ENCODE assay signal across 8 cellular contexts in the genomic region with DNA sequence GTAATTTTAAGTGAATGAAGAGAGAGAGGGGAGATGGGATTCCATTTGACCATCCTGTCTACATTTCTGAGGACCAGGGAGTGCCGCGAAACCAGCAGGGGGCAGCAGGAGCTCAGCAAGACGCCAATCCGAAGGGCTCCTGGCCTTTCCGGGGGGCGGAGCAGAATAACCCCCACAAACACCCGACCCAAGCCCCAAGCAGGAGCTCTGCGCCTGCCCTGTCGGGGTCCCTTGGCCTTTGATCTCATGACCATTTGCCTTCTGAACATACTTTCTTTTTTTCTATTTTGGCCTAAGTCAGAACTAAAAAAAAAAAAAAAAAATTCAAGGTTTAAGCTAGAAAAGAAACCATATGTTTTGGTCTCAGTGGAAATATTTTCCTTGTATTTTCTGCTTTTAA. TPM values are rescaled to one million over a fixed set of nuclear protein-coding genes. Genes with fewer than 3 reads are reported as not detected.
DNase-seq lines count a peak whose midpoint lies in the region; ATAC-seq and TF ChIP-seq lines count a peak whose summit lies in the region.

No MANE protein-coding gene starts in this region.

- no peaks in the 10 kb centered on the region for H3K36me3 Mint-ChIP-seq in HFFc6 (ENCODE audit: low read depth)
- no peaks in the 10 kb centered on the region for H3K36me3 Mint-ChIP-seq in natural killer cell treated with Interleukin-12 subunit alpha and Interleukin-12 subunit beta and Interleukin-15 and Interleukin-18, amount 100 ng/mL, for 72 hours
- no peaks in the 10 kb centered on the region for H3K36me3 Mint-ChIP-seq in stimulated activated effector memory CD8-positive, alpha-beta T cell treated with anti-CD3 and anti-CD28 coated beads, Interleukin-12 subunit alpha, Interleukin-12 subunit beta, amount 100 ng/mL, for 72 hours

- H3K27me3 ChIP-seq in OCI-LY1 (ENCODE audit: insufficient read depth, low read length), result no peaks in the 10 kb centered on the region

- peak; percentile 93 for TF ChIP-seq CTCF in HFFc6 (IDR thresholded peaks at IDR 0.05)
- peak; percentile 79 for TF ChIP-seq CTCF in OCI-LY1 (IDR thresholded peaks at IDR 0.05; ENCODE audit: low read length)
- TF ChIP-seq CTCF in epithelial cell of proximal tubule (conservative IDR thresholded peaks at IDR 0.05; ENCODE audit: low read depth, low read length), result peak; percentile 93

- H3K9me3 ChIP-seq in OCI-LY1 (ENCODE audit: low read length), result no peaks in the 10 kb centered on the region

- peak; percentile 67 to 91 for ATAC-seq in natural killer cell treated with Interleukin-12 subunit alpha and Interleukin-12 subunit beta and Interleukin-15 and Interleukin-18, amount 100 ng/mL, for 72 hours
- ATAC-seq in stimulated activated effector memory CD8-positive, alpha-beta T cell treated with anti-CD3 and anti-CD28 coated beads, Interleukin-12 subunit alpha, Interleukin-12 subunit beta, amount 100 ng/mL, for 72 hours, result peak; percentile 42
- no peak for ATAC-seq in GM18520 (IDR thresholded peaks at IDR 0.05; ENCODE audit: unreplicated experiment)

- no peak overlapping the region for H3K9ac ChIP-seq in OCI-LY1 (ENCODE audit: low read length)

- no peak overlapping the region for H3K4me3 ChIP-seq in OCI-LY1 (ENCODE audit: low read depth, low read length, poor library complexity, severe bottlenecking)
- no peak overlapping the region for H3K4me3 ChIP-seq in epithelial cell of proximal tubule (ENCODE audit: low read depth, low read length)

- no peaks in the 10 kb centered on the region for H3K9me3 Mint-ChIP-seq in HFFc6
- no peaks in the 10 kb centered on the region for H3K9me3 Mint-ChIP-seq in natural killer cell treated with Interleukin-12 subunit alpha and Interleukin-12 subunit beta and Interleukin-15 and Interleukin-18, amount 100 ng/mL, for 72 hours
- no peaks in the 10 kb centered on the region for H3K9me3 Mint-ChIP-seq in stimulated activated effector memory CD8-positive, alpha-beta T cell treated with anti-CD3 and anti-CD28 coated beads, Interleukin-12 subunit alpha, Interleukin-12 subunit beta, amount 100 ng/mL, for 72 hours

- peaks cover 10% of the 10 kb centered on the region for H3K27me3 Mint-ChIP-seq in HFFc6 (ENCODE audit: insufficient read depth)
- H3K27me3 Mint-ChIP-seq in natural killer cell treated with Interleukin-12 subunit alpha and Interleukin-12 subunit beta and Interleukin-15 and Interleukin-18, amount 100 ng/mL, for 72 hours, result no peaks in the 10 kb centered on the region

- no peaks in the 10 kb centered on the region; the same call in 1 of the 2 replicates for H3K36me3 ChIP-seq in OCI-LY1 (ENCODE audit: insufficient read depth, low read length)

- no peaks in the 10 kb centered on the region for H4K20me1 ChIP-seq in OCI-LY1 (ENCODE audit: insufficient read depth, low read length)

- H3K4me1 Mint-ChIP-seq in HFFc6 (ENCODE audit: low read depth), result peaks cover 13% of the 10 kb centered on the region
- H3K4me1 Mint-ChIP-seq in natural killer cell treated with Interleukin-12 subunit alpha and Interleukin-12 subunit beta and Interleukin-15 and Interleukin-18, amount 100 ng/mL, for 72 hours (ENCODE audit: low read depth in 2 of 2), result peaks cover 0 to 6% of the 10 kb centered on the region in 2 donors
- peaks cover 14% of the 10 kb centered on the region for H3K4me1 Mint-ChIP-seq in stimulated activated effector memory CD8-positive, alpha-beta T cell treated with anti-CD3 and anti-CD28 coated beads, Interleukin-12 subunit alpha, Interleukin-12 subunit beta, amount 100 ng/mL, for 72 hours

- no peak overlapping the region for H3K27ac Mint-ChIP-seq in HFFc6
- H3K27ac Mint-ChIP-seq in natural killer cell treated with Interleukin-12 subunit alpha and Interleukin-12 subunit beta and Interleukin-15 and Interleukin-18, amount 100 ng/mL, for 72 hours, result peak overlapping the region; percentile 20 to 76
- no peak overlapping the region for H3K27ac Mint-ChIP-seq in stimulated activated effector memory CD8-positive, alpha-beta T cell treated with anti-CD3 and anti-CD28 coated beads, Interleukin-12 subunit alpha, Interleukin-12 subunit beta, amount 100 ng/mL, for 72 hours

- no peaks in the 10 kb centered on the region for H3K79me2 ChIP-seq in OCI-LY1 (ENCODE audit: insufficient read depth, low read length)

- H3K9me2 ChIP-seq in OCI-LY1 (ENCODE audit: low read depth, low read length), result no peaks in the 10 kb centered on the region

- H3K4me1 ChIP-seq in OCI-LY1 (ENCODE audit: insufficient read depth, low read length, severe bottlenecking), result peaks cover 8% of the 10 kb centered on the region

- no peak overlapping the region for H2AFZ ChIP-seq in OCI-LY1 (ENCODE audit: low read length)

- H3K4me3 Mint-ChIP-seq in HFFc6, result no peak overlapping the region; the same call in 1 of the 2 replicates
- H3K4me3 Mint-ChIP-seq in natural killer cell treated with Interleukin-12 subunit alpha and Interleukin-12 subunit beta and Interleukin-15 and Interleukin-18, amount 100 ng/mL, for 72 hours, result no peak overlapping the region
- H3K4me3 Mint-ChIP-seq in stimulated activated effector memory CD8-positive, alpha-beta T cell treated with anti-CD3 and anti-CD28 coated beads, Interleukin-12 subunit alpha, Interleukin-12 subunit beta, amount 100 ng/mL, for 72 hours, result no peak overlapping the region

- H3K27ac ChIP-seq in OCI-LY1 (ENCODE audit: low read depth, low read length, poor library complexity, severe bottlenecking), result no peak overlapping the region

- peak in 11 of 14 donors; percentile 11 to 74 (median 36) for DNase-seq in C1 segment of cervical spinal cord (lab: John Stamatoyannopoulos, UW)
- DNase-seq in HFFc6, result peak; percentile 36
- peak; percentile 82 for DNase-seq in activated T-cell treated with anti-CD3 and anti-CD28 coated beads for 4 hours
- DNase-seq in epithelial cell of proximal tubule (ENCODE audit: low read depth), result no peak
- peak; percentile 88 for DNase-seq in natural killer cell treated with Interleukin-12 subunit alpha and Interleukin-12 subunit beta and Interleukin-15 and Interleukin-18, amount 100 ng/mL, for 72 hours (ENCODE audit: low spot score)
- DNase-seq in stimulated activated effector memory CD8-positive, alpha-beta T cell treated with anti-CD3 and anti-CD28 coated beads, Interleukin-12 subunit alpha, Interleukin-12 subunit beta, amount 100 ng/mL, for 72 hours (ENCODE audit: low spot score in 2 of 2), result peak; percentile 72 to 90

- no peaks in the 10 kb centered on the region for H3F3A ChIP-seq in OCI-LY1 (ENCODE audit: insufficient read depth, low read length)

- no peak overlapping the region for H3K4me2 ChIP-seq in OCI-LY1 (ENCODE audit: low read length)

RNA-seq across cellular contexts. Expression of gene SCN2B, which starts 21.9 kb away (rescaled TPM):
- total RNA-seq in HFFc6 (2021; fragmentation: NEBNext Ultra II Directional; extraction: Animal tissue kit (Norgen Biotek cat#: 25700)), result not detected
- total RNA-seq in epithelial cell of proximal tubule, result under 0.01 TPM in 1 of 2 replicates, not detected in the other
- total RNA-seq in natural killer cell treated with Interleukin-12 subunit alpha and Interleukin-12 subunit beta and Interleukin-15 and Interleukin-18, amount 100 ng/mL, for 72 hours, result not detected

RNA-seq across cellular contexts. Expression of gene JAML, which starts 26.4 kb away (rescaled TPM):
- total RNA-seq in HFFc6 (2021; fragmentation: NEBNext Ultra II Directional; extraction: Animal tissue kit (Norgen Biotek cat#: 25700)), result not detected
- not detected in 2 replicates for total RNA-seq in epithelial cell of proximal tubule
- total RNA-seq in natural killer cell treated with Interleukin-12 subunit alpha and Interleukin-12 subunit beta and Interleukin-15 and Interleukin-18, amount 100 ng/mL, for 72 hours, result 1 to 10 TPM; 1.4 to 8.5 TPM

RNA-seq across cellular contexts. Expression of gene SCN4B, which starts 45.7 kb away (rescaled TPM):
- total RNA-seq in HFFc6 (2021; fragmentation: NEBNext Ultra II Directional; extraction: Animal tissue kit (Norgen Biotek cat#: 25700)), result under 1 TPM in 2 of 6 experiments, not detected in 4; 0.07 to 0.10 TPM
- total RNA-seq in epithelial cell of proximal tubule, result under 0.01 TPM in 1 of 2 replicates, not detected in the other
- total RNA-seq in natural killer cell treated with Interleukin-12 subunit alpha and Interleukin-12 subunit beta and Interleukin-15 and Interleukin-18, amount 100 ng/mL, for 72 hours, result not detected

RNA-seq across cellular contexts. Expression of gene MPZL3, which starts 53.8 kb away (rescaled TPM):
- total RNA-seq in HFFc6 (2021; fragmentation: NEBNext Ultra II Directional; extraction: Animal tissue kit (Norgen Biotek cat#: 25700)), result under 1 TPM in 2 of 6 experiments, not detected in 4; 0.21 to 0.33 TPM
- total RNA-seq in epithelial cell of proximal tubule, result 6.1 and 7.4 TPM in 2 replicates
- total RNA-seq in natural killer cell treated with Interleukin-12 subunit alpha and Interleukin-12 subunit beta and Interleukin-15 and Interleukin-18, amount 100 ng/mL, for 72 hours, result 10 to 100 TPM; 10.8 to 12.8 TPM

Comparison
In these comparisons a context has a peak if more than half of its experiments do, and no peak if none do; other contexts are left out.
1. H3K27ac Mint-ChIP-seq: peak in natural killer cell treated with Interleukin-12 subunit alpha and Interleukin-12 subunit beta and Interleukin-15 and Interleukin-18, amount 100 ng/mL, for 72 hours (2 of 2); none in HFFc6 (single experiment) and stimulated activated effector memory CD8-positive, alpha-beta T cell treated with anti-CD3 and anti-CD28 coated beads, Interleukin-12 subunit alpha, Interleukin-12 subunit beta, amount 100 ng/mL, for 72 hours (single experiment).
2. Peak in every context shown above with its lines, with median percentiles within 50 percentile points of each other: CTCF ChIP-seq.